Comparison of ENCODE assay signal across 19 cellular contexts in genomic region chr20:11941593-11942261, GRCh38. TPM values are rescaled to one million over a fixed set of nuclear protein-coding genes. Genes with fewer than 3 reads are reported as not detected.
DNase-seq lines count a peak whose midpoint lies in the region; TF ChIP-seq lines count a peak whose summit lies in the region.
"Had no signal": no experiment of that assay in that cellular context is flagged by ENCODE, and none has a peak within 500 bp of the region (broad histone marks: within the 10 kb centered on the region; RNA-seq: fewer than 3 reads in every experiment).

No MANE protein-coding gene starts in this region.

- no peaks in the 10 kb centered on the region for H4K20me1 ChIP-seq in hepatocyte (ENCODE audit: insufficient read depth, poor library complexity, severe bottlenecking)
- H4K20me1 ChIP-seq: BLaER1 had no signal

- in situ Hi-C loops in transverse colon (cut with MboI; ENCODE audit: low pct_ligation_motif_present in 1 of 4, low pct_unique_long_range_greater_than_20kb in 1 of 4, low sequenced_read_pairs in 3 of 4) = loop anchor here in 1 of 4 donors (25.0 kb wide), 1 partner anchor 96 kb away; no protein-coding TSS in a partner anchor

- intact Hi-C loops in activated T-helper 1 cell treated with anti-CD3 and anti-CD28 coated beads, Interleukin-12 subunit alpha, Interleukin-12 subunit beta, Interleukin-2, Interleukin-4 antibody, amounts not matched to agents 30 ng/mL and 10 ng/mL and 1 ng/mL, durations not matched to agents 14 hours and 24 hours and 36 hours (cut with micrococcal nuclease) = no loop called here
- intact Hi-C loops in transverse colon (cut with DNase I; ENCODE audit: low total_unique reads) = no loop called here
- intact Hi-C loops in A673 (cut with micrococcal nuclease; ENCODE audit: unreplicated experiment) = no loop called here

- no peak overlapping the region for H2AFZ ChIP-seq in hepatocyte
- H2AFZ ChIP-seq: GM23248 had no signal

- H3K9me3 ChIP-seq in hepatocyte (ENCODE audit: low read depth) (no peaks in the 10 kb centered on the region), mucosa of rectum (ENCODE audit: control insufficient read depth in 2 of 2, low read length in 2 of 2) (no peaks in the 10 kb centered on the region), transverse colon (no peaks in the 10 kb centered on the region), A673 (ENCODE audit: low read depth, low read length, poor library complexity, severe bottlenecking) (no peaks in the 10 kb centered on the region)
- H3K9me3 ChIP-seq: BLaER1, Caco-2 had no signal

- H3K79me2 ChIP-seq in hepatocyte = no peaks in the 10 kb centered on the region

- TF ChIP-seq CTCF in hepatocyte (IDR thresholded peaks at IDR 0.05; ENCODE audit: poor library complexity) = no peak
- no peak for TF ChIP-seq CTCF in transverse colon (IDR thresholded peaks at IDR 0.05)
- TF ChIP-seq CTCF in A673 (conservative IDR thresholded peaks at IDR 0.05; ENCODE audit: low read depth, low read length) = no peak

- H3K9me2 ChIP-seq in hepatocyte (replicated peaks; ENCODE audit: insufficient read depth) = no peaks in the 10 kb centered on the region

- H3K27me3 ChIP-seq in hepatocyte (no peaks in the 10 kb centered on the region), mucosa of rectum (ENCODE audit: control insufficient read depth in 2 of 2, insufficient read depth in 2 of 2, low read length in 2 of 2) (no peaks in the 10 kb centered on the region), transverse colon (no peaks in the 10 kb centered on the region), A673 (replicated peaks; ENCODE audit: insufficient read depth, low read depth, low read length, poor library complexity) (no peaks in the 10 kb centered on the region)
- H3K27me3 ChIP-seq: BLaER1 had no signal

- DNase-seq in activated T-helper 1 cell treated with anti-CD3 and anti-CD28 coated beads, Interleukin-12 subunit alpha, Interleukin-12 subunit beta, Interleukin-2, Interleukin-4 antibody, amounts not matched to agents 30 ng/mL and 10 ng/mL and 1 ng/mL, durations not matched to agents 14 hours and 24 hours and 36 hours (ENCODE audit: low spot score) = no peak
- peak; percentile 12 for DNase-seq in hepatocyte (ENCODE audit: low spot score)
- no peak for DNase-seq in transverse colon
- no peak for DNase-seq in NCI-H2081 treated with DMSO at 0.1 percent for 48 hours (lab: John Stamatoyannopoulos, UW)
- DNase-seq in A673 (ENCODE audit: low spot score) = no peak
- DNase-seq in NCI-H1930 (lab: John Stamatoyannopoulos, UW) = no peak
- DNase-seq in NCI-H345 treated with DMSO at 0.1 percent for 48 hours (lab: John Stamatoyannopoulos, UW; ENCODE audit: unreplicated experiment) = no peak
- DNase-seq: CD4-positive, CD25-positive, alpha-beta regulatory T cell; CD8-positive, alpha-beta T cell; DMS153; DND-41; GM23248; H7; HCEC 1CT had no signal

- 92% methylated on average over 4 of the region's 4 CpGs for WGBS in hepatocyte (ENCODE audit: low lambda C conversion rate, missing lambda C conversion rate)
- WGBS in transverse colon (ENCODE audit: low coverage in 1 of 2), 2 donors = 62 to 80% methylated on average over 2 to 4 of the region's 4 CpGs

- no peak overlapping the region for H3K4me2 ChIP-seq in hepatocyte
- H3K4me2 ChIP-seq: BLaER1 had no signal

- H3K4me1 ChIP-seq in hepatocyte (ENCODE audit: insufficient read depth) = no peaks in the 10 kb centered on the region
- H3K4me1 ChIP-seq in mucosa of rectum (ENCODE audit: control insufficient read depth in 2 of 2, insufficient read depth in 2 of 2, low read length in 2 of 2) = peaks cover 10 to 21% of the 10 kb centered on the region in 2 donors
- peaks cover 0 to 20% (median 10%) of the 10 kb centered on the region in 4 donors for H3K4me1 ChIP-seq in transverse colon
- no peaks in the 10 kb centered on the region for H3K4me1 ChIP-seq in A673 (ENCODE audit: insufficient read depth, low read length, poor library complexity, severe bottlenecking)
- H3K4me1 ChIP-seq: BLaER1, Caco-2 had no signal

- H3K27ac ChIP-seq in hepatocyte (peak overlapping the region; percentile 45), mucosa of rectum (ENCODE audit: low read depth in 2 of 2, low read length in 2 of 2) (peak overlapping the region; percentile 18 to 65), transverse colon (peak overlapping the region; percentile 47 to 64 (median 58)), A673 (ENCODE audit: low read depth, low read length, poor library complexity, severe bottlenecking) (no peak overlapping the region)
- H3K27ac ChIP-seq: BLaER1, C4-2B, GM23248 had no signal

- H3K36me3 Mint-ChIP-seq in activated T-helper 1 cell treated with anti-CD3 and anti-CD28 coated beads, Interleukin-12 subunit alpha, Interleukin-12 subunit beta, Interleukin-2, Interleukin-4 antibody, amounts not matched to agents 30 ng/mL and 10 ng/mL and 1 ng/mL, durations not matched to agents 14 hours and 24 hours and 36 hours (ENCODE audit: low read depth) = no peaks in the 10 kb centered on the region
- H3K36me3 Mint-ChIP-seq: CD4-positive, CD25-positive, alpha-beta regulatory T cell; CD8-positive, alpha-beta T cell had no signal

- peak overlapping the region; percentile 1 for H3K27ac Mint-ChIP-seq in activated T-helper 1 cell treated with anti-CD3 and anti-CD28 coated beads, Interleukin-12 subunit alpha, Interleukin-12 subunit beta, Interleukin-2, Interleukin-4 antibody, amounts not matched to agents 30 ng/mL and 10 ng/mL and 1 ng/mL, durations not matched to agents 14 hours and 24 hours and 36 hours
- H3K27ac Mint-ChIP-seq: B cell; CD4-positive, CD25-positive, alpha-beta regulatory T cell; CD8-positive, alpha-beta T cell had no signal

- H3K4me3 ChIP-seq in hepatocyte = no peak overlapping the region
- peak overlapping the region in 1 of 2 donors; percentile 45 for H3K4me3 ChIP-seq in mucosa of rectum (ENCODE audit: low read length in 2 of 2)
- no peak overlapping the region for H3K4me3 ChIP-seq in transverse colon
- H3K4me3 ChIP-seq in A673 (ENCODE audit: low read depth, low read length, poor library complexity, severe bottlenecking) = no peak overlapping the region
- H3K4me3 ChIP-seq: BLaER1, GM23248 had no signal

- H3K4me1 Mint-ChIP-seq in activated T-helper 1 cell treated with anti-CD3 and anti-CD28 coated beads, Interleukin-12 subunit alpha, Interleukin-12 subunit beta, Interleukin-2, Interleukin-4 antibody, amounts not matched to agents 30 ng/mL and 10 ng/mL and 1 ng/mL, durations not matched to agents 14 hours and 24 hours and 36 hours (ENCODE audit: low read depth) = no peaks in the 10 kb centered on the region
- H3K4me1 Mint-ChIP-seq: B cell; CD4-positive, CD25-positive, alpha-beta regulatory T cell had no signal

- POLR2A ChIA-PET in A673 (lab: Charles Lee; ENCODE audit: low non-redundant PET) = no interaction called here

- CTCF ChIA-PET in A673 (lab: Charles Lee) = no interaction called here

- no peak overlapping the region for H3K4me3 Mint-ChIP-seq in activated T-helper 1 cell treated with anti-CD3 and anti-CD28 coated beads, Interleukin-12 subunit alpha, Interleukin-12 subunit beta, Interleukin-2, Interleukin-4 antibody, amounts not matched to agents 30 ng/mL and 10 ng/mL and 1 ng/mL, durations not matched to agents 14 hours and 24 hours and 36 hours
- H3K4me3 Mint-ChIP-seq: B cell; CD4-positive, CD25-positive, alpha-beta regulatory T cell; CD8-positive, alpha-beta T cell had no signal

- no peaks in the 10 kb centered on the region for H3K27me3 Mint-ChIP-seq in activated T-helper 1 cell treated with anti-CD3 and anti-CD28 coated beads, Interleukin-12 subunit alpha, Interleukin-12 subunit beta, Interleukin-2, Interleukin-4 antibody, amounts not matched to agents 30 ng/mL and 10 ng/mL and 1 ng/mL, durations not matched to agents 14 hours and 24 hours and 36 hours (ENCODE audit: insufficient read depth)
- H3K27me3 Mint-ChIP-seq: B cell; CD4-positive, CD25-positive, alpha-beta regulatory T cell had no signal

- TF ChIP-seq POLR2A in transverse colon (IDR thresholded peaks at IDR 0.05) = no peak

- no peak for TF ChIP-seq EP300 in transverse colon (IDR thresholded peaks at IDR 0.05; ENCODE audit: low read depth)

- H3K36me3 ChIP-seq in hepatocyte (replicated peaks; ENCODE audit: insufficient read depth, low read depth) (no peaks in the 10 kb centered on the region), mucosa of rectum (ENCODE audit: control insufficient read depth in 2 of 2, insufficient read depth in 2 of 2, low read length in 2 of 2) (no peaks in the 10 kb centered on the region), transverse colon (no peaks in the 10 kb centered on the region), A673 (ENCODE audit: insufficient read depth, low read length, poor library complexity, severe bottlenecking) (no peaks in the 10 kb centered on the region)
- H3K36me3 ChIP-seq: BLaER1 had no signal

- H3K9ac ChIP-seq in mucosa of rectum (ENCODE audit: low read depth in 1 of 2, low read length in 2 of 2) = no peak overlapping the region
- H3K9ac ChIP-seq: BLaER1, GM23248 had no signal

- no TSS peak for BruUV-seq in A673 (replicated peaks; lab: Mats Ljungman, UMichigan)

- H3K9me3 Mint-ChIP-seq in activated T-helper 1 cell treated with anti-CD3 and anti-CD28 coated beads, Interleukin-12 subunit alpha, Interleukin-12 subunit beta, Interleukin-2, Interleukin-4 antibody, amounts not matched to agents 30 ng/mL and 10 ng/mL and 1 ng/mL, durations not matched to agents 14 hours and 24 hours and 36 hours = peaks cover 4% of the 10 kb centered on the region
- H3K9me3 Mint-ChIP-seq: CD8-positive, alpha-beta T cell had no signal

RNA-seq across cellular contexts. Expression of gene BTBD3, which starts 24.0 kb away (rescaled TPM):
- 16.5 and 17.3 TPM in 2 replicates for total RNA-seq in activated T-helper 1 cell treated with anti-CD3 and anti-CD28 coated beads, Interleukin-12 subunit alpha, Interleukin-12 subunit beta, Interleukin-2, Interleukin-4 antibody, amounts not matched to agents 30 ng/mL and 10 ng/mL and 1 ng/mL, durations not matched to agents 14 hours and 24 hours and 36 hours
- total RNA-seq in hepatocyte (68.3 and 79.0 TPM in 2 replicates), transverse colon (10 to 100 TPM; 37.2 to 66.8 (median 60.6) TPM), A673 (2021) (43.5 and 46.0 TPM in 2 replicates)
- polyA plus RNA-seq in hepatocyte = 20.1 and 22.3 TPM in 2 replicates
